13 cellular contexts compared by ENCODE assay signal in genomic region chr11:72328366-72329224, GRCh38.
DNase-seq lines count a peak whose midpoint lies in the region; ATAC-seq, FAIRE-seq and TF ChIP-seq lines count a peak whose summit lies in the region.
"Had no signal": no experiment of that assay in that cellular context is flagged by ENCODE, and none has a peak within 500 bp of the region (broad histone marks: within the 10 kb centered on the region; RNA-seq: fewer than 3 reads in every experiment).

No MANE protein-coding gene starts in this region.

- H3K9ac ChIP-seq in mesendoderm (ENCODE audit: low read length): no peak overlapping the region

- H3K36me3 ChIP-seq in mesendoderm (ENCODE audit: control insufficient read depth, insufficient read depth, low read length): no peaks in the 10 kb centered on the region
- H3K36me3 ChIP-seq: SJSA1 had no signal

- no peaks in the 10 kb centered on the region for H3K4me1 ChIP-seq in mesendoderm (ENCODE audit: control insufficient read depth, low read depth, low read length)
- H3K4me1 ChIP-seq: SJSA1 had no signal

- no peaks in the 10 kb centered on the region for H3K27me3 ChIP-seq in mesendoderm (ENCODE audit: insufficient read depth, low read length, poor library complexity)
- H3K27me3 ChIP-seq: SJSA1 had no signal

- H3K27ac Mint-ChIP-seq in chondrocyte (ENCODE audit: unreplicated experiment): peak overlapping the region; percentile 60
- H3K27ac Mint-ChIP-seq: dendritic cell treated with granulocyte-macrophage colony-stimulating factor and Interleukin-4, amounts not matched to agents 40 ng/mL and 50 ng/mL, for 4 days had no signal

- peaks cover 2% of the 10 kb centered on the region for H3K36me3 Mint-ChIP-seq in chondrocyte (ENCODE audit: low read depth)

- no peaks in the 10 kb centered on the region for H3K27me3 Mint-ChIP-seq in chondrocyte (ENCODE audit: low read depth)
- H3K27me3 Mint-ChIP-seq: dendritic cell treated with granulocyte-macrophage colony-stimulating factor and Interleukin-4, amounts not matched to agents 40 ng/mL and 50 ng/mL, for 4 days had no signal

- no peak for ATAC-seq in GM21619 (IDR thresholded peaks at IDR 0.05; ENCODE audit: unreplicated experiment)

- TF ChIP-seq CTCF in D721Med (IDR thresholded peaks at IDR 0.05; ENCODE audit: insufficient read depth, missing control alignments) (peak; percentile 3), chondrocyte (IDR thresholded peaks at IDR 0.05) (no peak)

- no peak overlapping the region for H3K4me3 Mint-ChIP-seq in chondrocyte (ENCODE audit: unreplicated experiment)
- H3K4me3 Mint-ChIP-seq: dendritic cell treated with granulocyte-macrophage colony-stimulating factor and Interleukin-4, amounts not matched to agents 40 ng/mL and 50 ng/mL, for 4 days had no signal

- H3K79me1 ChIP-seq in mesendoderm (ENCODE audit: low read length): no peaks in the 10 kb centered on the region

- H2BK5ac ChIP-seq in mesendoderm (ENCODE audit: low read length): no peak overlapping the region

- in situ Hi-C loops in KBM-7 (cut with MboI; ENCODE audit: low pct_unique_long_range_greater_than_20kb, low sequenced_read_pairs): no loop called here

- no peak overlapping the region for H3K4ac ChIP-seq in mesendoderm (ENCODE audit: low read depth, low read length)

- no peak overlapping the region for H3K27ac ChIP-seq in mesendoderm (ENCODE audit: low read depth, low read length)
- H3K27ac ChIP-seq: SJSA1 had no signal

- no peak for FAIRE-seq in D721Med (lab: Jason Lieb, UNC)
- FAIRE-seq: H54 had no signal

- H2BK15ac ChIP-seq in mesendoderm (replicated peaks; ENCODE audit: low read depth): no peak overlapping the region

- no peak overlapping the region for H4K5ac ChIP-seq in mesendoderm (ENCODE audit: low read length)

- no peak overlapping the region for H3K4me3 ChIP-seq in mesendoderm (ENCODE audit: low read length)
- H3K4me3 ChIP-seq: SJSA1 had no signal

- H3K23ac ChIP-seq in mesendoderm (ENCODE audit: low read length): no peak overlapping the region

- H3K4me2 ChIP-seq in mesendoderm (ENCODE audit: low read length): no peak overlapping the region

- no peaks in the 10 kb centered on the region for H3K79me2 ChIP-seq in mesendoderm (ENCODE audit: control insufficient read depth, insufficient read depth, low read length)

- no peak overlapping the region for H4K8ac ChIP-seq in mesendoderm (ENCODE audit: low read depth, low read length)

- H3K56ac ChIP-seq in mesendoderm (ENCODE audit: low read length): no peak overlapping the region

- no peak for DNase-seq in D721Med (ENCODE audit: insufficient read length, low spot score)
- DNase-seq in NCI-H446 (lab: John Stamatoyannopoulos, UW): peak; percentile 60 to 72
- DNase-seq in chondrocyte (ENCODE audit: low spot score): no peak
- DNase-seq in mesendoderm: peak; percentile 34
- DNase-seq in HT-29 (ENCODE audit: low spot score): no peak
- DNase-seq in KBM-7: no peak
- DNase-seq in NCI-H82 treated with DMSO at 0.1 percent for 48 hours (lab: John Stamatoyannopoulos, UW; ENCODE audit: unreplicated experiment): no peak
- DNase-seq: KG1, NCI-H2081 treated with DMSO at 0.1 percent for 48 hours had no signal

- no CpG with 5 or more reads among the region's 3 CpGs for WGBS in mesendoderm (ENCODE audit: extremely low coverage, insufficient coverage, low lambda C conversion rate)

- H2BK120ac ChIP-seq in mesendoderm (ENCODE audit: low read depth, low read length): no peak overlapping the region

- no peak overlapping the region for H3K18ac ChIP-seq in mesendoderm (ENCODE audit: low read length)

- no peaks in the 10 kb centered on the region for H3K9me3 Mint-ChIP-seq in chondrocyte (ENCODE audit: low read depth)
- H3K9me3 Mint-ChIP-seq: dendritic cell treated with granulocyte-macrophage colony-stimulating factor and Interleukin-4, amounts not matched to agents 40 ng/mL and 50 ng/mL, for 4 days had no signal

- H2AK5ac ChIP-seq in mesendoderm (ENCODE audit: low read length): no peak overlapping the region

- H3K4me1 Mint-ChIP-seq in chondrocyte (ENCODE audit: low read depth): peaks cover 12% of the 10 kb centered on the region

Comparison
In these comparisons a context has a peak if more than half of its experiments do, and no peak if none do; other contexts are left out.
1. DNase-seq: peak in NCI-H446 (2 of 2) and mesendoderm (single experiment); none in D721Med (single experiment), chondrocyte (single experiment), HT-29 (single experiment), KBM-7 (single experiment) and NCI-H82 treated with DMSO at 0.1 percent for 48 hours (single experiment).